In genomic region chr10:69408318-69409175, GRCh38 we compare ENCODE assay signal across 1 cellular context.
TF ChIP-seq lines count a peak whose summit lies in the region.

No MANE protein-coding gene starts in this region.

TF ChIP-seq in GM12878, 131 proteins besides CTCF, POLR2A, EP300 and RAD21 (continued from another document and continues in another):
- TF ChIP-seq CUX1 (IDR thresholded peaks at IDR 0.05; ENCODE audit: insufficient replicate concordance, low read depth, low read length), result no peak
- TF ChIP-seq HCFC1 (IDR thresholded peaks at IDR 0.05; ENCODE audit: low read length), result no peak
- no peak for TF ChIP-seq IRF5 (IDR thresholded peaks at IDR 0.05; ENCODE audit: borderline replicate concordance)
- peak; percentile 90 for TF ChIP-seq MAX (IDR thresholded peaks at IDR 0.05; ENCODE audit: low read depth, low read length)
- no peak for TF ChIP-seq CBFB (IDR thresholded peaks at IDR 0.05; ENCODE audit: low read depth)
- peak in 1 of 2 experiments; percentile 91; a peak in 2 of 3 replicates for TF ChIP-seq EGR1 (IDR thresholded peaks at IDR 0.05; ENCODE audit: borderline replicate concordance in 1 of 2, low read depth in 2 of 2, low read length in 2 of 2)
- no peak for TF ChIP-seq NR2F1 (conservative IDR thresholded peaks at IDR 0.05)
- TF ChIP-seq SUPT20H (IDR thresholded peaks at IDR 0.05; ENCODE audit: borderline replicate concordance, control insufficient read depth, low read depth, low read length), result no peak
- no peak for TF ChIP-seq RAD51 (IDR thresholded peaks at IDR 0.05)
- no peak for TF ChIP-seq TAF1 (IDR thresholded peaks at IDR 0.05; ENCODE audit: borderline replicate concordance, low read depth, low read length)
- no peak for TF ChIP-seq SMAD5 (IDR thresholded peaks at IDR 0.05; ENCODE audit: low read depth)
- TF ChIP-seq E4F1 (IDR thresholded peaks at IDR 0.05; ENCODE audit: borderline replicate concordance, partially characterized antibody), result no peak
- TF ChIP-seq ZNF24 (IDR thresholded peaks at IDR 0.05), result no peak
- 0 out of 2 replicates have a peak, but pooled peaks have one; percentile 7 for TF ChIP-seq FOXM1 (IDR thresholded peaks at IDR 0.05; ENCODE audit: low read depth, low read length)
- no peak for TF ChIP-seq PRDM15 (CRISPR knock-in tag; IDR thresholded peaks at IDR 0.05)
- TF ChIP-seq SREBF2 (IDR thresholded peaks at IDR 0.05; ENCODE audit: low read length), result no peak
- TF ChIP-seq BMI1 (IDR thresholded peaks at IDR 0.05; ENCODE audit: borderline replicate concordance), result no peak
- no peak for TF ChIP-seq RBBP5 (conservative IDR thresholded peaks at IDR 0.05)
- no peak for TF ChIP-seq NFXL1 (IDR thresholded peaks at IDR 0.05; ENCODE audit: borderline replicate concordance)
- no peak for TF ChIP-seq ETV6 (conservative IDR thresholded peaks at IDR 0.05 in 1 of 2, IDR thresholded peaks at IDR 0.05 in 1 of 2; ENCODE audit: borderline replicate concordance in 1 of 2, low read depth in 1 of 2)
- peak; percentile 62; the same call in 1 of the 2 replicates for TF ChIP-seq YY1 (IDR thresholded peaks at IDR 0.05; ENCODE audit: low read depth, low read length)
- TF ChIP-seq ZNF207 (IDR thresholded peaks at IDR 0.05; ENCODE audit: borderline replicate concordance), result 0 out of 2 replicates have a peak, but pooled peaks have one; percentile 35
- no peak for TF ChIP-seq TCF7 (IDR thresholded peaks at IDR 0.05; ENCODE audit: borderline replicate concordance)
- no peak; the same call in 1 of the 2 replicates for TF ChIP-seq ELK1 (IDR thresholded peaks at IDR 0.05; ENCODE audit: low read depth, low read length)
- no peak for TF ChIP-seq SMAD1 (IDR thresholded peaks at IDR 0.05; ENCODE audit: low read depth, partially characterized antibody)
- TF ChIP-seq SPI1 (IDR thresholded peaks at IDR 0.05; ENCODE audit: borderline replicate concordance, insufficient read depth, low read depth, low read length), result no peak
- TF ChIP-seq KAT2A (conservative IDR thresholded peaks at IDR 0.05; ENCODE audit: control insufficient read depth, low read depth, low read length), result no peak
- peak; percentile 52 for TF ChIP-seq BCL3 (IDR thresholded peaks at IDR 0.05; ENCODE audit: borderline replicate concordance, insufficient read depth, low read depth, low read length, poor library complexity, severe bottlenecking)
- TF ChIP-seq SUZ12 (IDR thresholded peaks at IDR 0.05; ENCODE audit: unreplicated experiment), result no peak
- TF ChIP-seq ZNF687 (IDR thresholded peaks at IDR 0.05), result peak; percentile 99
- no peak for TF ChIP-seq IKZF2 (IDR thresholded peaks at IDR 0.05)
- peak; percentile 70 for TF ChIP-seq CREM (IDR thresholded peaks at IDR 0.05; ENCODE audit: low read depth)
- TF ChIP-seq MXI1 (IDR thresholded peaks at IDR 0.05; ENCODE audit: low read depth, low read length), result peak; percentile 34
- peak; percentile 59 for TF ChIP-seq IKZF1 (conservative IDR thresholded peaks at IDR 0.05)
- TF ChIP-seq MTA2 (IDR thresholded peaks at IDR 0.05; ENCODE audit: low read depth), result peak; percentile 18; the same call in 1 of the 2 replicates
- TF ChIP-seq RFX5 (IDR thresholded peaks at IDR 0.05; ENCODE audit: low read depth, low read length), result no peak
- TF ChIP-seq ASH2L (IDR thresholded peaks at IDR 0.05; ENCODE audit: borderline replicate concordance, low read depth), result no peak
- no peak for TF ChIP-seq SRF (IDR thresholded peaks at IDR 0.05; ENCODE audit: low read depth in 2 of 2, low read length in 2 of 2)
- TF ChIP-seq ZNF384 (IDR thresholded peaks at IDR 0.05; ENCODE audit: borderline replicate concordance, low read depth, low read length), result no peak
- TF ChIP-seq SIN3A (IDR thresholded peaks at IDR 0.05; ENCODE audit: low read depth, low read length), result no peak
- TF ChIP-seq JUNB (IDR thresholded peaks at IDR 0.05), result no peak
- TF ChIP-seq CHD2 (IDR thresholded peaks at IDR 0.05; ENCODE audit: borderline replicate concordance, low read depth, low read length), result 0 out of 2 replicates have a peak, but pooled peaks have one; percentile 10
- TF ChIP-seq ATF3 (IDR thresholded peaks at IDR 0.05; ENCODE audit: borderline replicate concordance, extremely low read depth, low read depth, low read length), result no peak
